Comparison of ENCODE assay signal across 8 cellular contexts in genomic region chr4:149897784-149898183, GRCh38.
A peak's percentile ranks its signal among the peaks of the same experiment; 100 is the strongest.
DNase-seq lines count a peak whose midpoint lies in the region; ATAC-seq and TF ChIP-seq lines count a peak whose summit lies in the region.

No MANE protein-coding gene starts in this region.

- H3K4me1 ChIP-seq in left ventricle myocardium inferior (no peaks in the 10 kb centered on the region), fibroblast of lung (ENCODE audit: control insufficient read depth, extremely low read depth, insufficient read depth, low read length) (no peaks in the 10 kb centered on the region), vagina (no peaks in the 10 kb centered on the region)

- H3K9me3 ChIP-seq in left ventricle myocardium inferior (replicated peaks) (no peaks in the 10 kb centered on the region), fibroblast of lung (ENCODE audit: control insufficient read depth, insufficient read depth, low read depth, low read length) (no peaks in the 10 kb centered on the region), vagina (no peaks in the 10 kb centered on the region)

- H3K36me3 ChIP-seq in left ventricle myocardium inferior (no peaks in the 10 kb centered on the region), fibroblast of lung (ENCODE audit: control insufficient read depth, insufficient read depth, low read length) (no peaks in the 10 kb centered on the region), vagina (no peaks in the 10 kb centered on the region)

- intact Hi-C loops in left ventricle myocardium inferior (cut with micrococcal nuclease) (loop anchor here (2.0 kb wide), 1 partner anchor 527 kb away; no protein-coding TSS in a partner anchor), Right ventricle myocardium inferior (cut with DNase I) (loop anchor here (2.0 to 10.0 kb wide), 2 partner anchors 343 to 527 kb away; no protein-coding TSS in a partner anchor), vagina (cut with DNase I) (no loop called here)
- intact Hi-C loops in activated T-helper 2 cell treated with anti-CD3 and anti-CD28 coated beads, Interferon-gamma antibody, Interleukin-2, Interleukin-4, amounts not matched to agents 10 μg/mL and 5 μg/mL and 100 μg/mL, durations not matched to agents 14 hours and 24 hours and 36 hours (cut with micrococcal nuclease): no loop called here

- H3K27me3 Mint-ChIP-seq in activated T-helper 2 cell treated with anti-CD3 and anti-CD28 coated beads, Interferon-gamma antibody, Interleukin-2, Interleukin-4, amounts not matched to agents 10 μg/mL and 5 μg/mL and 100 μg/mL, durations not matched to agents 14 hours and 24 hours and 36 hours (ENCODE audit: low read depth): no peaks in the 10 kb centered on the region

- TF ChIP-seq CTCF in left ventricle myocardium inferior (IDR thresholded peaks at IDR 0.05; ENCODE audit: borderline replicate concordance) (peak; percentile 52), fibroblast of lung (conservative IDR thresholded peaks at IDR 0.05 in 1 of 2, IDR thresholded peaks at IDR 0.05 in 1 of 2; ENCODE audit: low read depth in 1 of 2, low read length in 2 of 2) (peak; percentile 21 to 50), vagina (IDR thresholded peaks at IDR 0.05) (no peak)

- no peak overlapping the region for H3K4me3 ChIP-seq in left ventricle myocardium inferior
- H3K4me3 ChIP-seq in fibroblast of lung (replicated peaks in 1 of 4; ENCODE audit: control extremely low read depth in 1 of 4, insufficient read depth in 1 of 4, low read depth in 3 of 4, low read length in 4 of 4): no peak overlapping the region
- H3K4me3 ChIP-seq in vagina: no peak overlapping the region

- no peak overlapping the region for H3K9ac ChIP-seq in fibroblast of lung (ENCODE audit: insufficient read depth, low read length)

- no peak overlapping the region for H2AFZ ChIP-seq in fibroblast of lung (ENCODE audit: low read length)

- DNase-seq in left ventricle myocardium inferior (no peak), Right ventricle myocardium inferior (ENCODE audit: missing footprints) (no peak), NCI-H2171 treated with DMSO at 0.1 percent for 48 hours (lab: John Stamatoyannopoulos, UW) (peak; percentile 30), fibroblast of lung (ENCODE audit: low read depth in 2 of 2) (peak; percentile 22 to 54), vagina (ENCODE audit: extremely low spot score in 2 of 2) (no peak), SK-N-DZ (ENCODE audit: low spot score) (no peak)
- no peak for DNase-seq in activated T-helper 2 cell treated with anti-CD3 and anti-CD28 coated beads, Interferon-gamma antibody, Interleukin-2, Interleukin-4, amounts not matched to agents 10 μg/mL and 5 μg/mL and 100 μg/mL, durations not matched to agents 14 hours and 24 hours and 36 hours (ENCODE audit: low spot score)

- H3K4me3 Mint-ChIP-seq in activated T-helper 2 cell treated with anti-CD3 and anti-CD28 coated beads, Interferon-gamma antibody, Interleukin-2, Interleukin-4, amounts not matched to agents 10 μg/mL and 5 μg/mL and 100 μg/mL, durations not matched to agents 14 hours and 24 hours and 36 hours (ENCODE audit: low read depth): no peak overlapping the region

- no peak overlapping the region for H3K27ac Mint-ChIP-seq in activated T-helper 2 cell treated with anti-CD3 and anti-CD28 coated beads, Interferon-gamma antibody, Interleukin-2, Interleukin-4, amounts not matched to agents 10 μg/mL and 5 μg/mL and 100 μg/mL, durations not matched to agents 14 hours and 24 hours and 36 hours

- TF ChIP-seq POLR2A in vagina (IDR thresholded peaks at IDR 0.05): no peak

- H3K9me3 Mint-ChIP-seq in activated T-helper 2 cell treated with anti-CD3 and anti-CD28 coated beads, Interferon-gamma antibody, Interleukin-2, Interleukin-4, amounts not matched to agents 10 μg/mL and 5 μg/mL and 100 μg/mL, durations not matched to agents 14 hours and 24 hours and 36 hours: no peaks in the 10 kb centered on the region

- H3K27ac ChIP-seq in left ventricle myocardium inferior (replicated peaks) (no peak overlapping the region), fibroblast of lung (ENCODE audit: insufficient read depth, low read length) (no peak overlapping the region), vagina (no peak overlapping the region)

- no peaks in the 10 kb centered on the region for H4K20me1 ChIP-seq in fibroblast of lung (ENCODE audit: control insufficient read depth, extremely low read depth, insufficient read depth, low read length)

- H3K36me3 Mint-ChIP-seq in activated T-helper 2 cell treated with anti-CD3 and anti-CD28 coated beads, Interferon-gamma antibody, Interleukin-2, Interleukin-4, amounts not matched to agents 10 μg/mL and 5 μg/mL and 100 μg/mL, durations not matched to agents 14 hours and 24 hours and 36 hours (ENCODE audit: low read depth): no peaks in the 10 kb centered on the region

- ATAC-seq in Right ventricle myocardium inferior: no peak
- no peak for ATAC-seq in GM19452 (IDR thresholded peaks at IDR 0.05; ENCODE audit: unreplicated experiment)

- H3K27me3 ChIP-seq in left ventricle myocardium inferior (ENCODE audit: low read depth) (no peaks in the 10 kb centered on the region), fibroblast of lung (ENCODE audit: control insufficient read depth, insufficient read depth, low read length) (no peaks in the 10 kb centered on the region), vagina (no peaks in the 10 kb centered on the region)

- no peaks in the 10 kb centered on the region for H3K79me2 ChIP-seq in fibroblast of lung (ENCODE audit: control insufficient read depth, insufficient read depth, low read length)

- no peaks in the 10 kb centered on the region for H3K4me1 Mint-ChIP-seq in activated T-helper 2 cell treated with anti-CD3 and anti-CD28 coated beads, Interferon-gamma antibody, Interleukin-2, Interleukin-4, amounts not matched to agents 10 μg/mL and 5 μg/mL and 100 μg/mL, durations not matched to agents 14 hours and 24 hours and 36 hours (ENCODE audit: low read depth)

- no peak overlapping the region for H3K4me2 ChIP-seq in fibroblast of lung (ENCODE audit: extremely low read depth, insufficient read depth, low read length)

Comparison
In these comparisons a context has a peak if more than half of its experiments do, and no peak if none do; other contexts are left out.
1. DNase-seq: peak in NCI-H2171 treated with DMSO at 0.1 percent for 48 hours (single experiment) and fibroblast of lung (2 of 2); none in left ventricle myocardium inferior (single experiment), Right ventricle myocardium inferior (single experiment), activated T-helper 2 cell treated with anti-CD3 and anti-CD28 coated beads, Interferon-gamma antibody, Interleukin-2, Interleukin-4, amounts not matched to agents 10 μg/mL and 5 μg/mL and 100 μg/mL, durations not matched to agents 14 hours and 24 hours and 36 hours (single experiment), vagina (0 of 2) and SK-N-DZ (single experiment).
2. CTCF ChIP-seq: peak in left ventricle myocardium inferior (single experiment) and fibroblast of lung (2 of 2); none in vagina (0 of 3).
3. intact Hi-C loops: an anchor here in left ventricle myocardium inferior (2.0 kb wide) and Right ventricle myocardium inferior (2.0 to 10.0 kb wide); none called in activated T-helper 2 cell treated with anti-CD3 and anti-CD28 coated beads, Interferon-gamma antibody, Interleukin-2, Interleukin-4, amounts not matched to agents 10 μg/mL and 5 μg/mL and 100 μg/mL, durations not matched to agents 14 hours and 24 hours and 36 hours and vagina.